Comparison of ENCODE assay signal across 16 cellular contexts in genomic region chr4:153346563-153346962, GRCh38. TPM values are rescaled to one million over a fixed set of nuclear protein-coding genes. Genes with fewer than 3 reads are reported as not detected.
A peak's percentile ranks its signal among the peaks of the same experiment; 100 is the strongest.
DNase-seq lines count a peak whose midpoint lies in the region; ATAC-seq and TF ChIP-seq lines count a peak whose summit lies in the region.
"Had no signal": no experiment of that assay in that cellular context is flagged by ENCODE, and none has a peak within 500 bp of the region (broad histone marks: within the 10 kb centered on the region; RNA-seq: fewer than 3 reads in every experiment).

No MANE protein-coding gene starts in this region.

- no peak overlapping the region for H3K27ac Mint-ChIP-seq in CD8-positive, alpha-beta memory T cell
- H3K27ac Mint-ChIP-seq: activated B cell treated with CpG ODN at 0.5 μM for 24 hours had no signal

- peaks cover 9 to 31% (median 14%) of the 10 kb centered on the region in 3 donors for H3K4me1 Mint-ChIP-seq in CD8-positive, alpha-beta memory T cell

- intact Hi-C loops in A673 (cut with micrococcal nuclease; ENCODE audit: unreplicated experiment): loop anchor here (5.0 kb wide), 2 partner anchors 71 to 406 kb away; no protein-coding TSS in a partner anchor
- intact Hi-C loops in Panc1 (cut with micrococcal nuclease; ENCODE audit: unreplicated experiment): loop anchor here (10.0 kb wide), 1 partner anchor 398 kb away; no protein-coding TSS in a partner anchor
- intact Hi-C loops in lower lobe of right lung (cut with DNase I): loop anchor here (10.0 kb wide), 1 partner anchor 228 kb away; no protein-coding TSS in a partner anchor

- POLR2A ChIA-PET in A673 (lab: Charles Lee; ENCODE audit: low non-redundant PET) (no interaction called here), Panc1 (lab: Charles Lee) (no interaction called here)
- POLR2A ChIA-PET in CD8-positive, alpha-beta memory T cell (lab: Charles Lee): interaction anchor here (0.5 kb wide), 1 partner anchor 10 kb away, joined by 6 read pairs; no protein-coding TSS in a partner anchor

- BruUV-seq in A673 (replicated peaks; lab: Mats Ljungman, UMichigan) (no TSS peak), Panc1 (replicated peaks; lab: Mats Ljungman, UMichigan) (no TSS peak)

- in situ Hi-C loops in Panc1 (cut with HindIII; ENCODE audit: low pct_unique_long_range_greater_than_20kb, low sequenced_read_pairs): no loop called here

- CTCF ChIA-PET in A673 (lab: Charles Lee) (interaction anchor here (0.6 to 3.0 kb wide), 3 partner anchors 120 to 227 kb away, joined by 3 to 25 read pairs (median 3); partner anchors contain the start of gene TMEM131L), Panc1 (lab: Charles Lee) (no interaction called here)
- CTCF ChIA-PET in CD8-positive, alpha-beta memory T cell (lab: Charles Lee): interaction anchor here (1.4 to 4.6 kb wide), 7 partner anchors 83 to 304 kb away, joined by 3 to 41 read pairs (median 8); no protein-coding TSS in a partner anchor

- TF ChIP-seq CTCF in A673 (conservative IDR thresholded peaks at IDR 0.05; ENCODE audit: low read depth, low read length): peak; percentile 39
- peak; percentile 24 for TF ChIP-seq CTCF in GM12873 (IDR thresholded peaks at IDR 0.05; ENCODE audit: insufficient read depth, low read depth, low read length, missing control alignments)
- peak; percentile 18; the same call in 1 of the 2 replicates for TF ChIP-seq CTCF in Panc1 (IDR thresholded peaks at IDR 0.05)
- TF ChIP-seq CTCF in fibroblast of pulmonary artery (IDR thresholded peaks at IDR 0.05; ENCODE audit: low read length, missing control alignments): peak; percentile 10
- no peak for TF ChIP-seq CTCF in lower lobe of right lung (IDR thresholded peaks at IDR 0.05)

- peaks cover 0 to 4% (median 0%) of the 10 kb centered on the region in 3 donors for H3K36me3 Mint-ChIP-seq in CD8-positive, alpha-beta memory T cell

- H3K4me3 Mint-ChIP-seq in CD8-positive, alpha-beta memory T cell: peak overlapping the region in 1 of 7 donors; percentile 41

- H3K4me1 ChIP-seq in A673 (ENCODE audit: insufficient read depth, low read length, poor library complexity, severe bottlenecking) (peaks cover 44% of the 10 kb centered on the region), Panc1 (ENCODE audit: control insufficient read depth, insufficient read depth, low read length) (peaks cover 18% of the 10 kb centered on the region), lower lobe of right lung (peaks cover 14% of the 10 kb centered on the region)
- H3K4me1 ChIP-seq in CD8-positive, alpha-beta memory T cell (ENCODE audit: insufficient read depth, low read length): peaks cover 4% of the 10 kb centered on the region

- H3K36me3 ChIP-seq in A673 (ENCODE audit: insufficient read depth, low read length, poor library complexity, severe bottlenecking) (peaks cover 3% of the 10 kb centered on the region), Panc1 (ENCODE audit: control insufficient read depth, insufficient read depth, low read length) (peaks cover 2% of the 10 kb centered on the region; the same call in 1 of the 2 replicates), lower lobe of right lung (no peaks in the 10 kb centered on the region)
- no peaks in the 10 kb centered on the region for H3K36me3 ChIP-seq in CD8-positive, alpha-beta memory T cell (ENCODE audit: insufficient read depth, low read length)
- H3K36me3 ChIP-seq: heart left ventricle, thyroid gland had no signal

- peak overlapping the region; percentile 80 for H3K4me3 ChIP-seq in A673 (ENCODE audit: low read depth, low read length, poor library complexity, severe bottlenecking)
- no peak overlapping the region; a peak in 1 of 4 replicates for H3K4me3 ChIP-seq in Panc1 (ENCODE audit: low read depth in 2 of 2, low read length in 2 of 2)
- H3K4me3 ChIP-seq in fibroblast of pulmonary artery (replicated peaks; ENCODE audit: low read depth, low read length): no peak overlapping the region
- H3K4me3 ChIP-seq in CD8-positive, alpha-beta memory T cell (ENCODE audit: low read length): no peak overlapping the region
- no peak overlapping the region for H3K4me3 ChIP-seq in lower lobe of right lung
- H3K4me3 ChIP-seq: thyroid gland had no signal

- peaks cover 3 to 7% of the 10 kb centered on the region in 2 donors for H3K27me3 Mint-ChIP-seq in CD8-positive, alpha-beta memory T cell
- H3K27me3 Mint-ChIP-seq: activated B cell treated with CpG ODN at 0.5 μM for 24 hours had no signal

- H3K9me3 Mint-ChIP-seq in CD8-positive, alpha-beta memory T cell: no peaks in the 10 kb centered on the region
- H3K9me3 Mint-ChIP-seq: activated B cell treated with CpG ODN at 0.5 μM for 24 hours had no signal

- DNase-seq in A673 (ENCODE audit: low spot score) (peak; percentile 53), Panc1 (ENCODE audit: low read depth, low spot score) (no peak), fibroblast of pulmonary artery (ENCODE audit: low read depth) (no peak), medulla oblongata (ENCODE audit: extremely low spot score) (no peak), lower lobe of right lung (no peak), COLO829 (ENCODE audit: low spot score) (no peak)
- no peak for DNase-seq in CD8-positive, alpha-beta memory T cell
- DNase-seq: activated B cell treated with CpG ODN at 0.5 μM for 24 hours, activated gamma-delta T cell treated with Interleukin-2 at 50 U/mL for 16 hours, Calu3, heart left ventricle, NCI-H1930, thyroid gland had no signal

- no peak overlapping the region for H3K27ac ChIP-seq in A673 (ENCODE audit: low read depth, low read length, poor library complexity, severe bottlenecking)
- peak overlapping the region; percentile 23; the same call in 1 of the 2 replicates for H3K27ac ChIP-seq in Panc1 (ENCODE audit: low read length)
- H3K27ac ChIP-seq in CD8-positive, alpha-beta memory T cell (ENCODE audit: low read depth, low read length): no peak overlapping the region
- H3K27ac ChIP-seq in lower lobe of right lung: no peak overlapping the region
- H3K27ac ChIP-seq: heart left ventricle, RWPE1, thyroid gland had no signal

- H3K27me3 ChIP-seq in A673 (replicated peaks; ENCODE audit: insufficient read depth, low read depth, low read length, poor library complexity) (no peaks in the 10 kb centered on the region), Panc1 (ENCODE audit: control insufficient read depth, insufficient read depth, low read length) (no peaks in the 10 kb centered on the region), lower lobe of right lung (ENCODE audit: low read depth) (no peaks in the 10 kb centered on the region)
- H3K27me3 ChIP-seq in CD8-positive, alpha-beta memory T cell (ENCODE audit: insufficient read depth, low read length, poor library complexity, severe bottlenecking): no peaks in the 10 kb centered on the region
- H3K27me3 ChIP-seq: heart left ventricle, thyroid gland had no signal

- H3K9me3 ChIP-seq in A673 (ENCODE audit: low read depth, low read length, poor library complexity, severe bottlenecking) (no peaks in the 10 kb centered on the region), Panc1 (ENCODE audit: control insufficient read depth, insufficient read depth, low read depth, low read length) (no peaks in the 10 kb centered on the region), lower lobe of right lung (no peaks in the 10 kb centered on the region)
- H3K9me3 ChIP-seq in CD8-positive, alpha-beta memory T cell (ENCODE audit: low read length): no peaks in the 10 kb centered on the region
- H3K9me3 ChIP-seq: heart left ventricle, thyroid gland had no signal

- ATAC-seq in Panc1 (no peak), lower lobe of right lung (no peak)
- ATAC-seq: heart left ventricle had no signal

RNA-seq across cellular contexts. Expression of gene MND1, which starts 2.1 kb away (rescaled TPM):
- total RNA-seq in A673 (2021) (43.7 and 46.8 TPM in 2 replicates), Panc1 (2021; ENCODE audit: unreplicated experiment) (9.4 TPM), lower lobe of right lung (0.83 TPM)
- 2.8 TPM for polyA plus RNA-seq in Panc1 (2012; ENCODE audit: insufficient read length)
- total RNA-seq in CD8-positive, alpha-beta memory T cell: 10 to 100 TPM; 20.2 to 21.6 TPM
- 0.31 TPM for polyA plus RNA-seq in CD8-positive, alpha-beta memory T cell
- total RNA-seq: mesenteric fat pad had no signal
